ENCODE assay signal across 1 cellular context in genomic region chr12:113142886-113143329, GRCh38.
TF ChIP-seq lines count a peak whose summit lies in the region.

No MANE protein-coding gene starts in this region.

TF ChIP-seq in H1, 55 proteins besides CTCF, POLR2A, EP300 and RAD21:
- TF ChIP-seq NRF1 (IDR thresholded peaks at IDR 0.05; ENCODE audit: low read depth, low read length) (no peak), KDM1A (IDR thresholded peaks at IDR 0.05; ENCODE audit: borderline replicate concordance, low read length) (peak; percentile 84)
